In the genomic region with DNA sequence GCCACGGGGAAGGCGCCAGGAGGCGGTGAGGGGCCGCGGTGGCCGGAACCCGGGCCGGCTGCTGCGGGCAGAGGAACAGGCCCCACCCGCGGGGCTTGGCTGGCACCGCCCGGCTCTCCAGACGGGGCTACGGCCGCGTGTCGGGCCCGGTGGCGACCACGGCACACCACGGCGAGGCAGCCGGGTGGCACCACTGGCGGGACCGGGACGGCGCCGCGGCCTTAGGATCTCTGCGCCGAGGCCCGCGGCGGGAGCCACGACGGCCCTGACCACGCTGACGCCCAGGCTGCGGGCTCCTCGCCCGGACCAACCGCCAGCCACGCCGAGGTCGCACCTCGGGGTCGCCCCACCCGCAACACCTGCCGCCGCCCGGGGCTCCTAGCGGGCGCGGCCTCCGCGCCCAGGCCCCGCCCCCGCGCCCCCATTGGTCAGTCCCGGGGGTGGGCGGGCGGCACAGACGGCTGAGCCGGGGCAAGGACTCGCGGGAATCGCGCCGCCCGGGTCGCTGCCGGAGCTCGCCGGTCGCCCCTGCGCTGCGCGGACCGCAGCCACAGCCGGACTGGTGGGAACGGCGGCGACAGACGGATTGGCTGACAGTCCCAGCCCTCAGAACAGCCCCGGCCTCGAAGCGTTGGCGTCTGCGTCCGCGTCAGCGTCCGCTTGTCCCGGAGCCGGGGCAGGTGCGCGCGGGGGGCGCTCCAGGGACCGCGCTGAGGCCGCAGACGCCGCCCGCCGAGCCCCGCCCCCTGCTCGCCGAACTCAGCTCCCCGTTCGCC, we compare ENCODE assay signal across 8 cellular contexts. TPM values are rescaled to one million over a fixed set of nuclear protein-coding genes. Genes with fewer than 3 reads are reported as not detected.
DNase-seq lines count a peak whose midpoint lies in the region; ATAC-seq and TF ChIP-seq lines count a peak whose summit lies in the region.

A gene with protein sequence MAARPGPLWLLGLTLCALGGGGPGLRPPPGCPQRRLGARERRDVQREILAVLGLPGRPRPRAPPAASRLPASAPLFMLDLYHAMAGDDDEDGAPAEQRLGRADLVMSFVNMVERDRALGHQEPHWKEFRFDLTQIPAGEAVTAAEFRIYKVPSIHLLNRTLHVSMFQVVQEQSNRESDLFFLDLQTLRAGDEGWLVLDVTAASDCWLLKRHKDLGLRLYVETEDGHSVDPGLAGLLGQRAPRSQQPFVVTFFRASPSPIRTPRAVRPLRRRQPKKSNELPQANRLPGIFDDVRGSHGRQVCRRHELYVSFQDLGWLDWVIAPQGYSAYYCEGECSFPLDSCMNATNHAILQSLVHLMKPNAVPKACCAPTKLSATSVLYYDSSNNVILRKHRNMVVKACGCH (plus strand): TSS at position 491 of the 776 bp plus-strand sequence. CDS start 356 bp downstream, outside the sequence.

- ATAC-seq in HG03025 (IDR thresholded peaks at IDR 0.05; ENCODE audit: low FRiP score, unreplicated experiment) (peak; percentile 43), natural killer cell (peak; percentile 91)

- no peak within 1 kb of the TSS for H3K4me3 ChIP-seq in endodermal cell (ENCODE audit: low read length)

- no peak within 1 kb of the TSS for H3K27ac Mint-ChIP-seq in endodermal cell
- peak within 1 kb of the TSS; percentile 53 to 68 for H3K27ac Mint-ChIP-seq in natural killer cell

- intact Hi-C loops in natural killer cell (cut with micrococcal nuclease), result no loop called here

- H3K4me1 Mint-ChIP-seq in endodermal cell, result no peaks in the 10 kb centered on the region
- H3K4me1 Mint-ChIP-seq in natural killer cell, result peaks cover 5 to 11% of the 10 kb centered on the region in 2 donors

- no peaks in the 10 kb centered on the region for H3K9me3 Mint-ChIP-seq in endodermal cell
- no peaks in the 10 kb centered on the region for H3K9me3 Mint-ChIP-seq in natural killer cell

- no peak within 1 kb of the TSS for H3K27ac ChIP-seq in endodermal cell (ENCODE audit: low read depth, low read length)

- H3K4me3 Mint-ChIP-seq in endodermal cell (peak within 1 kb of the TSS; percentile 45), natural killer cell (peak within 1 kb of the TSS; percentile 79)

- TF ChIP-seq CTCF in endodermal cell (conservative IDR thresholded peaks at IDR 0.05), result no peak
- TF ChIP-seq CTCF in natural killer cell (IDR thresholded peaks at IDR 0.05), result no peak

- H3K4me1 ChIP-seq in endodermal cell (ENCODE audit: control insufficient read depth, insufficient read depth, low read length), result no peaks in the 10 kb centered on the region

- no peaks in the 10 kb centered on the region for H3K9me3 ChIP-seq in endodermal cell (ENCODE audit: control insufficient read depth, low read length)

- DNase-seq in SIG-M5 treated with dmso at 0.1 percent for 504 hours (lab: John Stamatoyannopoulos, UW; ENCODE audit: unreplicated experiment), result peak; percentile 24
- no peak for DNase-seq in SIG-M5 (lab: John Stamatoyannopoulos, UW)
- peak; percentile 99 for DNase-seq in NCI-H510A (lab: John Stamatoyannopoulos, UW)
- peak; percentile 25 to 65 for DNase-seq in activated CD8-positive, alpha-beta memory T cell treated with anti-CD3 and anti-CD28 coated beads for 1 hour (ENCODE audit: extremely low read depth in 1 of 2, low read depth in 1 of 2)
- peak; percentile 92 for DNase-seq in endodermal cell
- peak; percentile 76 for DNase-seq in natural killer cell
- DNase-seq in stimulated activated naive CD4-positive, alpha-beta T cell treated with Interleukin-2 at 50 U/mL for 16 hours (lab: John Stamatoyannopoulos, UW), result peak; percentile 66

- H3K36me3 ChIP-seq in endodermal cell (ENCODE audit: control insufficient read depth, insufficient read depth, low read length), result peaks cover 13% of the 10 kb centered on the region

- H3K36me3 Mint-ChIP-seq in endodermal cell (ENCODE audit: low read depth), result peaks cover 15% of the 10 kb centered on the region
- H3K36me3 Mint-ChIP-seq in natural killer cell, result no peaks in the 10 kb centered on the region

- H3K27me3 ChIP-seq in endodermal cell (ENCODE audit: control insufficient read depth, insufficient read depth, low read length, poor library complexity, severe bottlenecking), result peaks cover 55% of the 10 kb centered on the region

- H3K9ac ChIP-seq in endodermal cell (ENCODE audit: extremely low read depth, low read length, poor library complexity, severe bottlenecking), result no peak within 1 kb of the TSS

- H3K27me3 Mint-ChIP-seq in endodermal cell (ENCODE audit: insufficient read depth) (peaks cover 54% of the 10 kb centered on the region), natural killer cell (ENCODE audit: low read depth in 2 of 2) (peaks cover 6 to 16% of the 10 kb centered on the region in 2 donors)

- WGBS in endodermal cell (ENCODE audit: insufficient coverage in 1 of 2, insufficient read length in 1 of 2), 2 experiments, result 3 to 5% methylated on average over 28 to 112 of the region's 112 CpGs

RNA-seq across cellular contexts. Expression of the gene that starts here (rescaled TPM):
- under 1 TPM; 0.66 to 0.75 TPM for total RNA-seq in endodermal cell
- polyA plus RNA-seq in endodermal cell (2013, experiment 1 of 2), result 0.18 TPM
- not detected for polyA plus RNA-seq in endodermal cell (2013, experiment 2 of 2)
- 1 to 10 TPM in 1 of 3 donors, under 1 TPM in 2; 0.29 to 1.6 (median 0.40) TPM for total RNA-seq in natural killer cell

Comparison
In these comparisons a context has a peak if more than half of its experiments do, and no peak if none do; other contexts are left out.
1. Peak in DNase-seq in endodermal cell; RNA of the gene not detected or under 1 TPM.